Comparison of ENCODE assay signal across 10 cellular contexts in the genomic region with DNA sequence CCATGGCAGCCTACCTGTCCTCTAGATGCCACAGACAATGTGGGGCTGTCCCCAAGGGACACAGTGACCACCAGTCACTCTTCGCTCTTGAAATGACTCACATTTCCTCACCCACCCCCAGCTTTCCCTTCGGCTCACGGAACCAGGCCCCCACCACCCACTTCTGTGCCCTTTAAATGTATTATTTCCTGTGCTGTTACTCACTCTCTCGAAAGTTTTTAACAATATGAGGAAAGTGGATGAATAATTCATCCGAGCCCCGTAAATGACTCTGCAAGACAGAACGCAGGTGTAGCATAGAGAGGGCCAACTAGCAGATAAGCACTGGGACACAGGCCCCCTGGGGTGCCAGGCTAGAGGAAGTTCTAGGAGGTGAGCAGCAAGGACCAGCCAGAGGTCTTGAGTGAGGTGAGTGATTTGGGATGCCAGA.
A peak's percentile ranks its signal among the peaks of the same experiment; 100 is the strongest.
DNase-seq lines count a peak whose midpoint lies in the region; ATAC-seq and TF ChIP-seq lines count a peak whose summit lies in the region.
"Had no signal": no experiment of that assay in that cellular context is flagged by ENCODE, and none has a peak within 500 bp of the region (broad histone marks: within the 10 kb centered on the region; RNA-seq: fewer than 3 reads in every experiment).

No MANE protein-coding gene starts in this region.

- no peaks in the 10 kb centered on the region for H3K36me3 Mint-ChIP-seq in activated CD4-positive, alpha-beta memory T cell treated with anti-CD3 and anti-CD28 coated beads for 36 hours
- no peaks in the 10 kb centered on the region for H3K36me3 Mint-ChIP-seq in activated naive CD8-positive, alpha-beta T cell treated with anti-CD3 and anti-CD28 coated beads, Interleukin-2, amount 10 ng/mL, durations not matched to agents 7 days and 5 days

- TF ChIP-seq CTCF in foreskin fibroblast (IDR thresholded peaks at IDR 0.05; ENCODE audit: low read depth, low read length): no peak

- no peak overlapping the region for H3K4me3 ChIP-seq in foreskin fibroblast (ENCODE audit: low read depth in 1 of 2, low read length in 2 of 2)
- H3K4me3 ChIP-seq: ascending aorta had no signal

- H3K9me3 Mint-ChIP-seq in activated CD4-positive, alpha-beta memory T cell treated with anti-CD3 and anti-CD28 coated beads for 36 hours: no peaks in the 10 kb centered on the region
- no peaks in the 10 kb centered on the region for H3K9me3 Mint-ChIP-seq in activated naive CD8-positive, alpha-beta T cell treated with anti-CD3 and anti-CD28 coated beads, Interleukin-2, amount 10 ng/mL, durations not matched to agents 7 days and 5 days

- ATAC-seq in HG03175 (IDR thresholded peaks at IDR 0.05; ENCODE audit: unreplicated experiment): peak; percentile 55
- peak; percentile 73 for ATAC-seq in activated naive CD8-positive, alpha-beta T cell treated with anti-CD3 and anti-CD28 coated beads, Interleukin-2, amount 10 ng/mL, durations not matched to agents 7 days and 5 days (ENCODE audit: low read depth)

- intact Hi-C loops in activated CD4-positive, alpha-beta memory T cell treated with anti-CD3 and anti-CD28 coated beads for 36 hours (cut with micrococcal nuclease): loop anchor here (1.0 to 10.0 kb wide), 8 partner anchors 27 to 802 kb away; no protein-coding TSS in a partner anchor

- H3K27me3 Mint-ChIP-seq in activated CD4-positive, alpha-beta memory T cell treated with anti-CD3 and anti-CD28 coated beads for 36 hours: no peaks in the 10 kb centered on the region
- no peaks in the 10 kb centered on the region for H3K27me3 Mint-ChIP-seq in activated naive CD8-positive, alpha-beta T cell treated with anti-CD3 and anti-CD28 coated beads, Interleukin-2, amount 10 ng/mL, durations not matched to agents 7 days and 5 days

- no peak overlapping the region for H3K4me3 Mint-ChIP-seq in activated CD4-positive, alpha-beta memory T cell treated with anti-CD3 and anti-CD28 coated beads for 36 hours
- no peak overlapping the region for H3K4me3 Mint-ChIP-seq in activated naive CD8-positive, alpha-beta T cell treated with anti-CD3 and anti-CD28 coated beads, Interleukin-2, amount 10 ng/mL, durations not matched to agents 7 days and 5 days

- H3K27ac Mint-ChIP-seq in activated CD4-positive, alpha-beta memory T cell treated with anti-CD3 and anti-CD28 coated beads for 36 hours: peak overlapping the region; percentile 61
- H3K27ac Mint-ChIP-seq in activated naive CD8-positive, alpha-beta T cell treated with anti-CD3 and anti-CD28 coated beads, Interleukin-2, amount 10 ng/mL, durations not matched to agents 7 days and 5 days: peak overlapping the region; percentile 80

- peaks cover 19% of the 10 kb centered on the region for H3K4me1 Mint-ChIP-seq in activated CD4-positive, alpha-beta memory T cell treated with anti-CD3 and anti-CD28 coated beads for 36 hours (ENCODE audit: low read depth)
- H3K4me1 Mint-ChIP-seq in activated naive CD8-positive, alpha-beta T cell treated with anti-CD3 and anti-CD28 coated beads, Interleukin-2, amount 10 ng/mL, durations not matched to agents 7 days and 5 days: peaks cover 17% of the 10 kb centered on the region

- CTCF ChIA-PET in activated CD4-positive, alpha-beta memory T cell treated with anti-CD3 and anti-CD28 coated beads for 36 hours (lab: Charles Lee): no interaction called here

- POLR2A ChIA-PET in activated CD4-positive, alpha-beta memory T cell treated with anti-CD3 and anti-CD28 coated beads for 36 hours (lab: Charles Lee): no interaction called here
- POLR2A ChIA-PET in activated naive CD8-positive, alpha-beta T cell treated with anti-CD3 and anti-CD28 coated beads, Interleukin-2, amount 10 ng/mL, durations not matched to agents 7 days and 5 days (lab: Charles Lee): no interaction called here

- DNase-seq in activated CD4-positive, alpha-beta memory T cell treated with anti-CD3 and anti-CD28 coated beads for 36 hours: peak; percentile 83
- DNase-seq in activated naive CD8-positive, alpha-beta T cell treated with anti-CD3 and anti-CD28 coated beads, Interleukin-2, amount 10 ng/mL, durations not matched to agents 7 days and 5 days: peak; percentile 25
- DNase-seq in stimulated activated CD8-positive, alpha-beta memory T cell treated with anti-CD3 and anti-CD28 coated beads, Interleukin-2, amount 100 ng/mL, for 48 hours (ENCODE audit: low read depth in 2 of 2): peak; percentile 26 to 37
- DNase-seq in foreskin fibroblast: no peak
- DNase-seq in AML-193 (lab: John Stamatoyannopoulos, UW): no peak
- DNase-seq in retina: no peak
- no peak for DNase-seq in islet precursor cell
- DNase-seq: NCI-H1694 treated with DMSO at 0.1 percent for 48 hours had no signal

Comparison
In these comparisons a context has a peak if more than half of its experiments do, and no peak if none do; other contexts are left out.
1. DNase-seq: peak in activated CD4-positive, alpha-beta memory T cell treated with anti-CD3 and anti-CD28 coated beads for 36 hours (single experiment), activated naive CD8-positive, alpha-beta T cell treated with anti-CD3 and anti-CD28 coated beads, Interleukin-2, amount 10 ng/mL, durations not matched to agents 7 days and 5 days (single experiment) and stimulated activated CD8-positive, alpha-beta memory T cell treated with anti-CD3 and anti-CD28 coated beads, Interleukin-2, amount 100 ng/mL, for 48 hours (2 of 2); none in foreskin fibroblast (0 of 2), AML-193 (0 of 2), retina (single experiment) and islet precursor cell (single experiment).